ENCODE assay signal across 1 cellular context in genomic region chr20:50467618-50468373, GRCh38.
A peak's percentile ranks its signal among the peaks of the same experiment; 100 is the strongest.
TF ChIP-seq lines count a peak whose summit lies in the region.

No MANE protein-coding gene starts in this region.

TF ChIP-seq in HepG2, 621 proteins besides CTCF, POLR2A, EP300 and RAD21 (continued from another document and continues in another):
- no peak for TF ChIP-seq ZNF800 (CRISPR knock-in tag; IDR thresholded peaks at IDR 0.05)
- 0 out of 2 replicates have a peak, but pooled peaks have one; percentile 22 for TF ChIP-seq HNF4A (CRISPR knock-in tag; IDR thresholded peaks at IDR 0.05)
- no peak for TF ChIP-seq ZNF430 (CRISPR knock-in tag; IDR thresholded peaks at IDR 0.05)
- TF ChIP-seq ZNF773 (CRISPR knock-in tag; IDR thresholded peaks at IDR 0.05; ENCODE audit: borderline replicate concordance): no peak
- TF ChIP-seq MXD1 (CRISPR knock-in tag; IDR thresholded peaks at IDR 0.05): no peak
- TF ChIP-seq, protein P1, sequence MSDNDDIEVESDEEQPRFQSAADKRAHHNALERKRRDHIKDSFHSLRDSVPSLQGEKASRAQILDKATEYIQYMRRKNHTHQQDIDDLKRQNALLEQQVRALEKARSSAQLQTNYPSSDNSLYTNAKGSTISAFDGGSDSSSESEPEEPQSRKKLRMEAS (IDR thresholded peaks at IDR 0.05): peak; percentile 85
- peak; percentile 84 for TF ChIP-seq SUZ12 (IDR thresholded peaks at IDR 0.05; ENCODE audit: low read depth, low read length)
- TF ChIP-seq YEATS4 (CRISPR knock-in tag; IDR thresholded peaks at IDR 0.05; ENCODE audit: borderline replicate concordance): no peak
- 0 out of 2 replicates have a peak, but pooled peaks have one; percentile 17 for TF ChIP-seq NCOA2 (CRISPR knock-in tag; IDR thresholded peaks at IDR 0.05)
- TF ChIP-seq, protein P2, sequence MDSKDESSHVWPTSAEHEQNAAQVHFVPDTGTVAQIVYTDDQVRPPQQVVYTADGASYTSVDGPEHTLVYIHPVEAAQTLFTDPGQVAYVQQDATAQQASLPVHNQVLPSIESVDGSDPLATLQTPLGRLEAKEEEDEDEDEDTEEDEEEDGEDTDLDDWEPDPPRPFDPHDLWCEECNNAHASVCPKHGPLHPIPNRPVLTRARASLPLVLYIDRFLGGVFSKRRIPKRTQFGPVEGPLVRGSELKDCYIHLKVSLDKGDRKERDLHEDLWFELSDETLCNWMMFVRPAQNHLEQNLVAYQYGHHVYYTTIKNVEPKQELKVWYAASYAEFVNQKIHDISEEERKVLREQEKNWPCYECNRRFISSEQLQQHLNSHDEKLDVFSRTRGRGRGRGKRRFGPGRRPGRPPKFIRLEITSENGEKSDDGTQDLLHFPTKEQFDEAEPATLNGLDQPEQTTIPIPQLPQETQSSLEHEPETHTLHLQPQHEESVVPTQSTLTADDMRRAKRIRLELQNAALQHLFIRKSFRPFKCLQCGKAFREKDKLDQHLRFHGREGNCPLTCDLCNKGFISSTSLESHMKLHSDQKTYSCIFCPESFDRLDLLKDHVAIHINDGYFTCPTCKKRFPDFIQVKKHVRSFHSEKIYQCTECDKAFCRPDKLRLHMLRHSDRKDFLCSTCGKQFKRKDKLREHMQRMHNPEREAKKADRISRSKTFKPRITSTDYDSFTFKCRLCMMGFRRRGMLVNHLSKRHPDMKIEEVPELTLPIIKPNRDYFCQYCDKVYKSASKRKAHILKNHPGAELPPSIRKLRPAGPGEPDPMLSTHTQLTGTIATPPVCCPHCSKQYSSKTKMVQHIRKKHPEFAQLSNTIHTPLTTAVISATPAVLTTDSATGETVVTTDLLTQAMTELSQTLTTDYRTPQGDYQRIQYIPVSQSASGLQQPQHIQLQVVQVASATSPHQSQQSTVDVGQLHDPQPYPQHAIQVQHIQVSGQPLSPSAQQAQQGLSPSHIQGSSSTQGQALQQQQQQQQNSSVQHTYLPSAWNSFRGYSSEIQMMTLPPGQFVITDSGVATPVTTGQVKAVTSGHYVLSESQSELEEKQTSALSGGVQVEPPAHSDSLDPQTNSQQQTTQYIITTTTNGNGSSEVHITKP (CRISPR knock-in tag; IDR thresholded peaks at IDR 0.05; ENCODE audit: low read depth): peak; percentile 53; the same call in 1 of the 2 replicates
- TF ChIP-seq NFYB (CRISPR knock-in tag; IDR thresholded peaks at IDR 0.05): peak; percentile 88
- TF ChIP-seq, protein P3, sequence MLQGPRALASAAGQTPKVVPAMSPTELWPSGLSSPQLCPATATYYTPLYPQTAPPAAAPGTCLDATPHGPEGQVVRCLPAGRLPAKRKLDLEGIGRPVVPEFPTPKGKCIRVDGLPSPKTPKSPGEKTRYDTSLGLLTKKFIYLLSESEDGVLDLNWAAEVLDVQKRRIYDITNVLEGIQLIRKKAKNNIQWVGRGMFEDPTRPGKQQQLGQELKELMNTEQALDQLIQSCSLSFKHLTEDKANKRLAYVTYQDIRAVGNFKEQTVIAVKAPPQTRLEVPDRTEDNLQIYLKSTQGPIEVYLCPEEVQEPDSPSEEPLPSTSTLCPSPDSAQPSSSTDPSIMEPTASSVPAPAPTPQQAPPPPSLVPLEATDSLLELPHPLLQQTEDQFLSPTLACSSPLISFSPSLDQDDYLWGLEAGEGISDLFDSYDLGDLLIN (CRISPR knock-in tag; IDR thresholded peaks at IDR 0.05; ENCODE audit: borderline replicate concordance): no peak
- peak; percentile 100 for TF ChIP-seq THAP11 (CRISPR knock-in tag; IDR thresholded peaks at IDR 0.05)
- no peak for TF ChIP-seq ZNF101 (CRISPR knock-in tag; IDR thresholded peaks at IDR 0.05; ENCODE audit: borderline replicate concordance, low read depth)
- TF ChIP-seq SOX6 (IDR thresholded peaks at IDR 0.05): no peak
- TF ChIP-seq SOX6 (CRISPR knock-in tag; IDR thresholded peaks at IDR 0.05): no peak
- no peak for TF ChIP-seq MATR3 (CRISPR knock-in tag; IDR thresholded peaks at IDR 0.05)
- TF ChIP-seq ZNF710 (CRISPR knock-in tag; IDR thresholded peaks at IDR 0.05; ENCODE audit: borderline replicate concordance): no peak
- TF ChIP-seq FOSL2 (CRISPR knock-in tag; IDR thresholded peaks at IDR 0.05): peak; percentile 52
- TF ChIP-seq KIAA2018 (CRISPR knock-in tag; IDR thresholded peaks at IDR 0.05; ENCODE audit: borderline replicate concordance): no peak
- no peak for TF ChIP-seq SP1 (IDR thresholded peaks at IDR 0.05)
- TF ChIP-seq SP1 (CRISPR knock-in tag; IDR thresholded peaks at IDR 0.05): peak; percentile 21; the same call in 1 of the 2 replicates
- no peak for TF ChIP-seq CHD2 (IDR thresholded peaks at IDR 0.05; ENCODE audit: low read depth, low read length)
- 0 out of 2 replicates have a peak, but pooled peaks have one; percentile 29 for TF ChIP-seq CEBPG (CRISPR knock-in tag; IDR thresholded peaks at IDR 0.05)
- TF ChIP-seq DRAP1 (CRISPR knock-in tag; IDR thresholded peaks at IDR 0.05): 0 out of 2 replicates have a peak, but pooled peaks have one; percentile 24
- TF ChIP-seq HOMEZ (CRISPR knock-in tag; IDR thresholded peaks at IDR 0.05; ENCODE audit: low read depth): 0 out of 2 replicates have a peak, but pooled peaks have one; percentile 41
- peak; percentile 31; the same call in 1 of the 2 replicates for TF ChIP-seq NR2C2 (CRISPR knock-in tag; IDR thresholded peaks at IDR 0.05; ENCODE audit: borderline replicate concordance)
- no peak for TF ChIP-seq RNF2 (conservative IDR thresholded peaks at IDR 0.05; ENCODE audit: low read depth)
- TF ChIP-seq CSRNP2 (CRISPR knock-in tag; conservative IDR thresholded peaks at IDR 0.05; ENCODE audit: low read depth): no peak
- no peak for TF ChIP-seq ZNF619 (CRISPR knock-in tag; IDR thresholded peaks at IDR 0.05)
